15 cellular contexts compared by ENCODE assay signal in the genomic region with DNA sequence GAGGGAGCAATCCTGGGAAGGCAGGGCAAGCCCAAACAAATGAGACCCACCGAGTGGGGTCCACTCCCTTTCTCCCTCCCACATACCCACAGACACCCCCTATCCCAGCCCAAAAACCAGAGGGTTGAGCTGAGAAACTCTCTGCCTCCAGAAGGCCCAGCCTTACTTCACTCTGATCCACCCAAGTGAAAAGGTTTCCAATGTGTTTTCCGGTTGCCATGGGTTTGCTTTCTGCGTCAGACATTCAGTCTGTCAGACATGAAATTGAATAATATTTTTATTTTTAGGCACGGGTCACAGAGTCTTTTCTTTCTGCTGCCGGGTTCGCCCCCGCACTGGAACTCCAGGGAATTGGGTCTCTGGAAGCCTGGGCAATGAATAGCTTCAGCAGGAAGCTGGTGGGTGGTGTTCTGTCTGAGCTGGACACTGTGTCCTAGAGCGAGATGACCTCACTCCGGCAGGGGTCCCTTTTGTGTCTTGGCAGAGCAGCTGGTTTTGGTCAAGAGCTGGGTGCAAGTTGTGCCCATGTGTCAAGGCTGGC.
DNase-seq lines count a peak whose midpoint lies in the region; ATAC-seq, FAIRE-seq and TF ChIP-seq lines count a peak whose summit lies in the region.
"Had no signal": no experiment of that assay in that cellular context is flagged by ENCODE, and none has a peak within 500 bp of the region (broad histone marks: within the 10 kb centered on the region; RNA-seq: fewer than 3 reads in every experiment).

No MANE protein-coding gene starts in this region.

- no peak overlapping the region for H3K4me3 Mint-ChIP-seq in type B pancreatic cell
- H3K4me3 Mint-ChIP-seq: activated naive CD4-positive, alpha-beta T cell treated with anti-CD3 and anti-CD28 coated beads, Interleukin-2, amount 50 U/mL, for 24 hours had no signal

- no peak overlapping the region for H3K4me3 ChIP-seq in breast epithelium
- H3K4me3 ChIP-seq in ovary: no peak overlapping the region
- H3K4me3 ChIP-seq: lower lobe of right lung had no signal

- FAIRE-seq in GM12891 (lab: Jason Lieb, UNC): no peak

- no peak for TF ChIP-seq CTCF in breast epithelium (IDR thresholded peaks at IDR 0.05)
- no peak for TF ChIP-seq CTCF in ovary (IDR thresholded peaks at IDR 0.05)
- no peak for TF ChIP-seq CTCF in type B pancreatic cell (conservative IDR thresholded peaks at IDR 0.05)
- TF ChIP-seq CTCF in GM20000 (IDR thresholded peaks at IDR 0.05; ENCODE audit: extremely low read depth, missing control alignments): no peak

- no peaks in the 10 kb centered on the region for H3K4me1 Mint-ChIP-seq in type B pancreatic cell (ENCODE audit: unreplicated experiment)
- H3K4me1 Mint-ChIP-seq: activated naive CD4-positive, alpha-beta T cell treated with anti-CD3 and anti-CD28 coated beads, Interleukin-2, amount 50 U/mL, for 24 hours had no signal

- WGBS in ovary, 3 donors: 65% methylated on average over 9 of the region's 9 CpGs

- H3K27me3 ChIP-seq in breast epithelium (no peaks in the 10 kb centered on the region), ovary (no peaks in the 10 kb centered on the region)

- ATAC-seq in Right ventricle myocardium superior (ENCODE audit: poor library complexity): peak; percentile 96

- intact Hi-C loops in breast epithelium (cut with DNase I; ENCODE audit: low total_unique reads) (no loop called here), Right ventricle myocardium superior (cut with DNase I) (no loop called here), ovary (cut with DNase I) (loop anchor here in 1 of 4 donors (5.0 kb wide), 1 partner anchor 1443 kb away; no protein-coding TSS in a partner anchor)

- H3K27me3 Mint-ChIP-seq in type B pancreatic cell: peaks cover 20% of the 10 kb centered on the region

- TF ChIP-seq POLR2A in breast epithelium (IDR thresholded peaks at IDR 0.05) (no peak), ovary (IDR thresholded peaks at IDR 0.05) (no peak), GM12891 (IDR thresholded peaks at IDR 0.05; ENCODE audit: low read depth, low read length) (no peak)

- peak; percentile 60 for TF ChIP-seq EP300 in ovary (IDR thresholded peaks at IDR 0.05)

- H3K4me1 ChIP-seq in breast epithelium: no peaks in the 10 kb centered on the region
- H3K4me1 ChIP-seq in ovary (ENCODE audit: insufficient read depth): no peaks in the 10 kb centered on the region
- H3K4me1 ChIP-seq: lower lobe of right lung had no signal

- DNase-seq in breast epithelium (ENCODE audit: low spot score in 2 of 2) (peak in 1 of 2 donors; percentile 61), Right ventricle myocardium superior (peak; percentile 86), ovary (peak in 1 of 5 donors; percentile 25), type B pancreatic cell (ENCODE audit: extremely low spot score, unreplicated experiment) (peak; percentile 43), GM20000 (ENCODE audit: low spot score) (no peak), GM12891 (ENCODE audit: insufficient read length, low spot score) (no peak), HCEC 1CT (no peak), NCI-H1105 (lab: John Stamatoyannopoulos, UW) (no peak)
- DNase-seq: cerebellar nuclear complex, Karpas-422, lower lobe of right lung, NCI-H187, NCI-H69, T-helper 1 cell had no signal

- H3K36me3 Mint-ChIP-seq in type B pancreatic cell: peaks cover 3% of the 10 kb centered on the region
- H3K36me3 Mint-ChIP-seq: activated naive CD4-positive, alpha-beta T cell treated with anti-CD3 and anti-CD28 coated beads, Interleukin-2, amount 50 U/mL, for 24 hours had no signal

- H3K27ac Mint-ChIP-seq in type B pancreatic cell: no peak overlapping the region
- H3K27ac Mint-ChIP-seq: activated naive CD4-positive, alpha-beta T cell treated with anti-CD3 and anti-CD28 coated beads, Interleukin-2, amount 50 U/mL, for 24 hours had no signal

- no peaks in the 10 kb centered on the region for H3K9me3 Mint-ChIP-seq in type B pancreatic cell
- H3K9me3 Mint-ChIP-seq: activated naive CD4-positive, alpha-beta T cell treated with anti-CD3 and anti-CD28 coated beads, Interleukin-2, amount 50 U/mL, for 24 hours had no signal

- no peaks in the 10 kb centered on the region for H3K9me3 ChIP-seq in breast epithelium
- H3K9me3 ChIP-seq in ovary: no peaks in the 10 kb centered on the region
- H3K9me3 ChIP-seq: lower lobe of right lung had no signal

- H3K27ac ChIP-seq in breast epithelium: peak overlapping the region; percentile 70 to 90
- no peak overlapping the region for H3K27ac ChIP-seq in ovary
- H3K27ac ChIP-seq: lower lobe of right lung had no signal

- H3K36me3 ChIP-seq in breast epithelium: no peaks in the 10 kb centered on the region
- no peaks in the 10 kb centered on the region for H3K36me3 ChIP-seq in ovary
- H3K36me3 ChIP-seq: lower lobe of right lung had no signal

TF ChIP-seq in GM12891, 5 proteins besides CTCF, POLR2A, EP300 and RAD21:
- TF ChIP-seq SPI1 (IDR thresholded peaks at IDR 0.05; ENCODE audit: low read depth, low read length) (no peak), POU2F2 (IDR thresholded peaks at IDR 0.05; ENCODE audit: low read depth, low read length) (no peak), TAF1 (IDR thresholded peaks at IDR 0.05; ENCODE audit: low read depth, low read length) (no peak), PAX5 (IDR thresholded peaks at IDR 0.05; ENCODE audit: insufficient read depth, low read length, severe bottlenecking) (no peak), POLR2AphosphoS5 (IDR thresholded peaks at IDR 0.05; ENCODE audit: low read depth, low read length) (no peak)

Comparison
In these comparisons a context has a peak if more than half of its experiments do, and no peak if none do; other contexts are left out.
1. DNase-seq: peak in Right ventricle myocardium superior (single experiment) and type B pancreatic cell (single experiment); none in GM20000 (single experiment), GM12891 (single experiment), HCEC 1CT (single experiment) and NCI-H1105 (single experiment).
2. H3K27ac ChIP-seq: peak in breast epithelium (2 of 2); none in ovary (0 of 2).